In the genomic region with DNA sequence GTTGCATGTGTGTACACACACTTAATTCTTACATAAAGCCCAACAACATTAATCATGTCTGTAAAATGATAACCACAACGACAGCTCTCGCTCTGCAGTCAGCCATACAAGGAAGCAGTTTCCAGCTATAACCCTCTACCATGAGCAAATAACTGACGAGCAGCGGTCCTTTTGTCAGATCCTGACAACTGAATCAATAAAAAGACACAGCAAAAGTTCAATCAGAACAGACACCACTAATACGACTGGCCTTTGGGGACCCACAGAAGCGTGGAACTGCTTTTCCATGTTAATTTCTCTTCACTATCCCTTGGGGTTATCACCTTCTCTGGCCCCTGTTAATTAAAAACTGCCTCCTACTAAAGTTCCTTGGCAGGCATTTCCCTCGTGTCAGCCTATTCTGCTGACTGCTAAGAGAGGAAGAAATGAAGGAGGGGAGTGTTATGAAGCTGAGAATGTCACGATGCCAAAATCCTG, we compare ENCODE assay signal across 11 cellular contexts.
A peak's percentile ranks its signal among the peaks of the same experiment; 100 is the strongest.
DNase-seq lines count a peak whose midpoint lies in the region; ATAC-seq and TF ChIP-seq lines count a peak whose summit lies in the region.
"Had no signal": no experiment of that assay in that cellular context is flagged by ENCODE, and none has a peak within 500 bp of the region (broad histone marks: within the 10 kb centered on the region; RNA-seq: fewer than 3 reads in every experiment).

No MANE protein-coding gene starts in this region.

- no peaks in the 10 kb centered on the region for H3K36me3 Mint-ChIP-seq in activated naive CD4-positive, alpha-beta T cell treated with anti-CD3 and anti-CD28 coated beads for 36 hours (ENCODE audit: low read depth)

- intact Hi-C loops in right lobe of liver (cut with DNase I), result no loop called here
- intact Hi-C loops in activated naive CD4-positive, alpha-beta T cell treated with anti-CD3 and anti-CD28 coated beads for 36 hours (cut with micrococcal nuclease), result no loop called here

- 8% methylated on average over 8 of the region's 8 CpGs for WGBS in right lobe of liver (ENCODE audit: insufficient coverage, low coverage, low lambda C conversion rate, missing lambda C conversion rate)

- TF ChIP-seq CTCF in BE2C (IDR thresholded peaks at IDR 0.05; ENCODE audit: low read depth, low read length) (no peak), right lobe of liver (IDR thresholded peaks at IDR 0.05) (no peak), GM13976 (IDR thresholded peaks at IDR 0.05; ENCODE audit: borderline replicate concordance, control extremely low read depth, extremely low read depth, insufficient read depth, missing control alignments) (no peak)

- DNase-seq in BE2C, result peak; percentile 11
- DNase-seq in NCI-H146 (lab: John Stamatoyannopoulos, UW), result peak; percentile 76
- no peak for DNase-seq in adipocyte (ENCODE audit: low read depth)
- DNase-seq in right lobe of liver, result no peak
- DNase-seq in activated naive CD4-positive, alpha-beta T cell treated with anti-CD3 and anti-CD28 coated beads for 36 hours, result no peak
- DNase-seq in GM13976 (ENCODE audit: low spot score), result no peak

- no peaks in the 10 kb centered on the region for H3K36me3 ChIP-seq in BE2C
- no peaks in the 10 kb centered on the region for H3K36me3 ChIP-seq in adipocyte (ENCODE audit: control insufficient read depth, insufficient read depth, low read length, severe bottlenecking)
- H3K36me3 ChIP-seq in right lobe of liver, result no peaks in the 10 kb centered on the region
- H3K36me3 ChIP-seq: BLaER1 had no signal

- no peak overlapping the region for H3K27ac Mint-ChIP-seq in activated naive CD4-positive, alpha-beta T cell treated with anti-CD3 and anti-CD28 coated beads for 36 hours
- H3K27ac Mint-ChIP-seq: activated T-helper 1 cell treated with anti-CD3 and anti-CD28 coated beads, Interleukin-12 subunit alpha, Interleukin-12 subunit beta, Interleukin-2, Interleukin-4 antibody, amounts not matched to agents 30 ng/mL and 10 ng/mL and 1 ng/mL, durations not matched to agents 14 hours and 24 hours and 36 hours had no signal

- H3K9me3 ChIP-seq in BE2C (no peaks in the 10 kb centered on the region), adipocyte (ENCODE audit: control insufficient read depth, low read length) (peaks cover 11% of the 10 kb centered on the region), right lobe of liver (no peaks in the 10 kb centered on the region)

- H3K4me3 Mint-ChIP-seq in activated naive CD4-positive, alpha-beta T cell treated with anti-CD3 and anti-CD28 coated beads for 36 hours, result no peak overlapping the region
- H3K4me3 Mint-ChIP-seq: activated T-helper 1 cell treated with anti-CD3 and anti-CD28 coated beads, Interleukin-12 subunit alpha, Interleukin-12 subunit beta, Interleukin-2, Interleukin-4 antibody, amounts not matched to agents 30 ng/mL and 10 ng/mL and 1 ng/mL, durations not matched to agents 14 hours and 24 hours and 36 hours had no signal

- H3K4me1 Mint-ChIP-seq in activated naive CD4-positive, alpha-beta T cell treated with anti-CD3 and anti-CD28 coated beads for 36 hours (ENCODE audit: low read depth), result no peaks in the 10 kb centered on the region

- peak overlapping the region; percentile 63 for H3K9ac ChIP-seq in adipocyte (ENCODE audit: low read length)
- H3K9ac ChIP-seq: BLaER1 had no signal

- H3K27ac ChIP-seq in right lobe of liver, result no peak overlapping the region
- H3K27ac ChIP-seq: BLaER1 had no signal

- H3K27me3 ChIP-seq in BE2C, result no peaks in the 10 kb centered on the region
- H3K27me3 ChIP-seq in adipocyte (replicated peaks; ENCODE audit: control insufficient read depth, insufficient read depth, low read length), result no peaks in the 10 kb centered on the region
- no peaks in the 10 kb centered on the region for H3K27me3 ChIP-seq in right lobe of liver
- H3K27me3 ChIP-seq: BLaER1 had no signal

- H3K27me3 Mint-ChIP-seq in activated naive CD4-positive, alpha-beta T cell treated with anti-CD3 and anti-CD28 coated beads for 36 hours (ENCODE audit: low read depth), result no peaks in the 10 kb centered on the region

- CTCF ChIA-PET in activated naive CD4-positive, alpha-beta T cell treated with anti-CD3 and anti-CD28 coated beads for 36 hours (lab: Charles Lee), result no interaction called here

- H3K4me1 ChIP-seq in BE2C, result peaks cover 18% of the 10 kb centered on the region
- peaks cover 27% of the 10 kb centered on the region for H3K4me1 ChIP-seq in adipocyte (ENCODE audit: control insufficient read depth, insufficient read depth, low read length)
- H3K4me1 ChIP-seq in right lobe of liver, result peaks cover 0 to 9% (median 0%) of the 10 kb centered on the region in 4 donors
- H3K4me1 ChIP-seq: BLaER1 had no signal

- no peak for TF ChIP-seq POLR2A in right lobe of liver (IDR thresholded peaks at IDR 0.05)

- H3K4me3 ChIP-seq in BE2C (ENCODE audit: low read depth, low read length) (peak overlapping the region; percentile 18), adipocyte (ENCODE audit: low read length) (peak overlapping the region; percentile 69), right lobe of liver (no peak overlapping the region)
- H3K4me3 ChIP-seq: BLaER1 had no signal

- ATAC-seq in right lobe of liver (peak; percentile 53 to 86 (median 72)), HG03139 (IDR thresholded peaks at IDR 0.05; ENCODE audit: unreplicated experiment) (no peak)
- no peak for ATAC-seq in activated CD4-positive, CD25-positive, alpha-beta regulatory T cell treated with anti-CD3 and anti-CD28 coated beads, Interleukin-2, amount 50 U/mL, for 24 hours
- ATAC-seq: SK-N-SH treated with all-trans-retinoic acid at 6 μM for 48 hours had no signal

- in situ Hi-C loops in GM13976 (cut with MboI; ENCODE audit: low sequenced_read_pairs, unreplicated experiment), result no loop called here

- peaks cover 10% of the 10 kb centered on the region for H3K9me3 Mint-ChIP-seq in activated naive CD4-positive, alpha-beta T cell treated with anti-CD3 and anti-CD28 coated beads for 36 hours

Comparison
In these comparisons a context has a peak if more than half of its experiments do, and no peak if none do; other contexts are left out.
1. DNase-seq: peak in BE2C (single experiment) and NCI-H146 (single experiment); none in adipocyte (single experiment), right lobe of liver (0 of 3), activated naive CD4-positive, alpha-beta T cell treated with anti-CD3 and anti-CD28 coated beads for 36 hours (single experiment) and GM13976 (single experiment).
2. H3K4me3 ChIP-seq: peak in BE2C (single experiment) and adipocyte (single experiment); none in right lobe of liver (0 of 3).
3. ATAC-seq: peak in right lobe of liver (4 of 4); none in activated CD4-positive, CD25-positive, alpha-beta regulatory T cell treated with anti-CD3 and anti-CD28 coated beads, Interleukin-2, amount 50 U/mL, for 24 hours (0 of 2) and HG03139 (single experiment).